22 cellular contexts compared by ENCODE assay signal in genomic region chr4:26999689-27000088, GRCh38.
"Had no signal": no experiment of that assay in that cellular context is flagged by ENCODE, and none has a peak within 500 bp of the region (broad histone marks: within the 10 kb centered on the region; RNA-seq: fewer than 3 reads in every experiment).

No MANE protein-coding gene starts in this region.

- H2AFZ ChIP-seq: neural progenitor cell had no signal

- H3K27ac Mint-ChIP-seq: activated naive CD8-positive, alpha-beta T cell treated with anti-CD3 and anti-CD28 coated beads, Interleukin-2, amount 10 ng/mL, durations not matched to agents 7 days and 5 days; activated T-cell treated with anti-CD3 and anti-CD28 coated beads, Interleukin-2, amount 50 U/mL, for 72 hours; neural progenitor cell had no signal

- H3K27ac ChIP-seq: neural progenitor cell, prostate gland, right atrium auricular region, skin epidermis, suprapubic skin, transverse colon, vagina had no signal

- H3K36me3 ChIP-seq: esophagus squamous epithelium, prostate gland, right atrium auricular region, suprapubic skin, transverse colon, vagina had no signal

- H3K4me2 ChIP-seq: neural progenitor cell had no signal

- H3K9me3 Mint-ChIP-seq: activated naive CD8-positive, alpha-beta T cell treated with anti-CD3 and anti-CD28 coated beads, Interleukin-2, amount 10 ng/mL, durations not matched to agents 7 days and 5 days; activated T-cell treated with anti-CD3 and anti-CD28 coated beads, Interleukin-2, amount 50 U/mL, for 72 hours; brain; immature natural killer cell; neural progenitor cell; stimulated activated naive CD8-positive, alpha-beta T cell treated with anti-CD3 and anti-CD28 coated beads, Interleukin-15, amount 100 ng/mL, for 72 hours had no signal

- H3K9ac ChIP-seq: neural progenitor cell had no signal

- H3K27me3 Mint-ChIP-seq: activated naive CD8-positive, alpha-beta T cell treated with anti-CD3 and anti-CD28 coated beads, Interleukin-2, amount 10 ng/mL, durations not matched to agents 7 days and 5 days; brain; stimulated activated naive CD8-positive, alpha-beta T cell treated with anti-CD3 and anti-CD28 coated beads, Interleukin-15, amount 100 ng/mL, for 72 hours had no signal

- H3K27me3 ChIP-seq: esophagus squamous epithelium, neural progenitor cell, right atrium auricular region, suprapubic skin, transverse colon, vagina had no signal

- H3K4me3 Mint-ChIP-seq: activated naive CD8-positive, alpha-beta T cell treated with anti-CD3 and anti-CD28 coated beads, Interleukin-2, amount 10 ng/mL, durations not matched to agents 7 days and 5 days; activated T-cell treated with anti-CD3 and anti-CD28 coated beads, Interleukin-2, amount 50 U/mL, for 72 hours; brain; immature natural killer cell; neural progenitor cell; stimulated activated naive CD8-positive, alpha-beta T cell treated with anti-CD3 and anti-CD28 coated beads, Interleukin-15, amount 100 ng/mL, for 72 hours had no signal

- H3K4me1 ChIP-seq: neural progenitor cell, prostate gland, vagina had no signal

- H3K9me3 ChIP-seq: esophagus squamous epithelium, prostate gland, right atrium auricular region, suprapubic skin, transverse colon, vagina had no signal

- DNase-seq: activated CD4-positive, CD25-positive, alpha-beta regulatory T cell treated with anti-CD3 and anti-CD28 coated beads, Interleukin-2, amount 50 U/mL, for 72 hours; activated gamma-delta T cell; activated naive CD8-positive, alpha-beta T cell treated with anti-CD3 and anti-CD28 coated beads, Interleukin-2, amount 10 ng/mL, durations not matched to agents 7 days and 5 days; activated T-cell treated with anti-CD3 and anti-CD28 coated beads, Interleukin-2, amount 50 U/mL, for 72 hours; anterior cingulate cortex; central memory CD4-positive, alpha-beta T cell; cortex of kidney; esophagus squamous epithelium; immature natural killer cell; left ventricle myocardium superior; stimulated activated CD4-positive, alpha-beta T cell treated with anti-CD3 and anti-CD28 coated beads, Interleukin-15, amount 100 ng/mL, for 24 hours; stimulated activated CD4-positive, alpha-beta T cell treated with anti-CD3 and anti-CD28 coated beads, Interleukin-4, amount 100 ng/mL, for 1 hour; stimulated activated naive CD8-positive, alpha-beta T cell treated with anti-CD3 and anti-CD28 coated beads, Interleukin-15, amount 100 ng/mL, for 72 hours; T-helper 1 cell; transverse colon had no signal

- H3K4me3 ChIP-seq: esophagus squamous epithelium, neural progenitor cell, prostate gland, right atrium auricular region, skin epidermis, suprapubic skin, transverse colon, vagina had no signal
